ENCODE assay signal across 1 cellular context in the genomic region with DNA sequence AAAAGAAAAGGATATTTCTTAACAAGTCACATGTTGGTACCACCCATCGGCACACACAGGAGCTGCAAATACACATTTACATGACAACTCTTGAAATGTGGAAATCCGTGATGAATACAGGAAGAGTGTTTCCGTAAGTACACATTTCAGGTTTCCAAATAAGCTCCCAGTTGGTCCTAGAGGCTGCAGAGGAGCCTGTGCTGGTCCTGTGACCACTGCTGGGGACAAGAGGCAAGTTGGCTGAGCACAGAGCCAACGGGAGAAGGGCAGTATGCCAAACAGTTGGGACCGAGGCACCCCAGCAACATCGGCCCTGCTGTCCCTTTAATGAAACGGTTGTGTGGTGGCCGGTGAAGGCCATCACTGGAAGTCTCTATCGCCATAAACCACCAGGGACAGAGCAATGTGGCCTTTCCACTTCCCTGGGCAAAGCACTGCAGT.
TF ChIP-seq lines count a peak whose summit lies in the region.

No MANE protein-coding gene starts in this region.

TF ChIP-seq in H1, 55 proteins besides CTCF, POLR2A, EP300 and RAD21 (continued from another document):
- TF ChIP-seq CHD2 (IDR thresholded peaks at IDR 0.05; ENCODE audit: low read length) (no peak), JUN (IDR thresholded peaks at IDR 0.05; ENCODE audit: low read depth, low read length) (no peak)
